In the genomic region with DNA sequence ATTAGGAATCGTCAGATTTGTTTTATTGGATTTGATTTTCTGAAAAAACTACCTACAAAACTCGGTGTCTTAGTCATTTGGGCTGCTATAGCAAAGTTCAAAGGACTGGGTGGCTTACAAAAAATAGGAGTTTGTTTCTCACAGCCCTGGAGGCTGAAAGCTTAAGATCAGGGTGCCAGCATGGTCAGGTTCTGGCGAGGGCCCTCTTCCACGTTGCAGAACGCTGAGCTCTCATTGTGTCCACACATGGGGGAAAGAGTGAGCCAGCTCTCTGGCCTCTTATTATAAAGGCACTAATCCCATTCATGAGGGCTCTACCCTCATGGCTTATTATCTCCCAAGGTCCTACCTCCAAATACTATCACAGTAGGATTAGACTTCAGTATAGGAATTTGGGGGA, we compare ENCODE assay signal across 1 cellular context.
TF ChIP-seq lines count a peak whose summit lies in the region.

No MANE protein-coding gene starts in this region.

TF ChIP-seq in IMR-90, 13 proteins besides CTCF, POLR2A, EP300 and RAD21 (continued from another document):
- TF ChIP-seq, protein P1, sequence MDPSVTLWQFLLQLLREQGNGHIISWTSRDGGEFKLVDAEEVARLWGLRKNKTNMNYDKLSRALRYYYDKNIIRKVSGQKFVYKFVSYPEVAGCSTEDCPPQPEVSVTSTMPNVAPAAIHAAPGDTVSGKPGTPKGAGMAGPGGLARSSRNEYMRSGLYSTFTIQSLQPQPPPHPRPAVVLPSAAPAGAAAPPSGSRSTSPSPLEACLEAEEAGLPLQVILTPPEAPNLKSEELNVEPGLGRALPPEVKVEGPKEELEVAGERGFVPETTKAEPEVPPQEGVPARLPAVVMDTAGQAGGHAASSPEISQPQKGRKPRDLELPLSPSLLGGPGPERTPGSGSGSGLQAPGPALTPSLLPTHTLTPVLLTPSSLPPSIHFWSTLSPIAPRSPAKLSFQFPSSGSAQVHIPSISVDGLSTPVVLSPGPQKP (IDR thresholded peaks at IDR 0.05; ENCODE audit: borderline replicate concordance, low read depth, low read length): no peak
- TF ChIP-seq, protein P2, sequence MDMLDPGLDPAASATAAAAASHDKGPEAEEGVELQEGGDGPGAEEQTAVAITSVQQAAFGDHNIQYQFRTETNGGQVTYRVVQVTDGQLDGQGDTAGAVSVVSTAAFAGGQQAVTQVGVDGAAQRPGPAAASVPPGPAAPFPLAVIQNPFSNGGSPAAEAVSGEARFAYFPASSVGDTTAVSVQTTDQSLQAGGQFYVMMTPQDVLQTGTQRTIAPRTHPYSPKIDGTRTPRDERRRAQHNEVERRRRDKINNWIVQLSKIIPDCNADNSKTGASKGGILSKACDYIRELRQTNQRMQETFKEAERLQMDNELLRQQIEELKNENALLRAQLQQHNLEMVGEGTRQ (IDR thresholded peaks at IDR 0.05; ENCODE audit: low read depth, low read length): no peak
- TF ChIP-seq MXI1 (IDR thresholded peaks at IDR 0.05; ENCODE audit: borderline replicate concordance, low read depth, low read length) (no peak), FOS (IDR thresholded peaks at IDR 0.05; ENCODE audit: low read depth, low read length) (no peak), NFE2L2 (IDR thresholded peaks at IDR 0.05; ENCODE audit: low read depth, low read length) (no peak), RFX5 (IDR thresholded peaks at IDR 0.05; ENCODE audit: low read depth, low read length) (no peak), CEBPB (IDR thresholded peaks at IDR 0.05; ENCODE audit: low read depth, low read length) (no peak)
